9 cellular contexts compared by ENCODE assay signal in genomic region chr7:127782550-127783266, GRCh38.
DNase-seq lines count a peak whose midpoint lies in the region; ATAC-seq, FAIRE-seq and TF ChIP-seq lines count a peak whose summit lies in the region.
"Had no signal": no experiment of that assay in that cellular context is flagged by ENCODE, and none has a peak within 500 bp of the region (broad histone marks: within the 10 kb centered on the region; RNA-seq: fewer than 3 reads in every experiment).

No MANE protein-coding gene starts in this region.

- H2AFZ ChIP-seq in K562 (ENCODE audit: low read depth, low read length): no peak overlapping the region

- in situ Hi-C loops in K562 (cut with MboI): no loop called here

- peaks cover 0 to 4% of the 10 kb centered on the region in 2 experiments; a peak in 1 of 5 replicates for H3K4me1 ChIP-seq in K562 (replicated peaks in 1 of 2; ENCODE audit: control insufficient read depth in 2 of 2, insufficient read depth in 2 of 2, low read length in 2 of 2)

- ATAC-seq in GM19438 (IDR thresholded peaks at IDR 0.05; ENCODE audit: low read depth, unreplicated experiment): peak; percentile 57
- ATAC-seq in HG03280 (IDR thresholded peaks at IDR 0.05; ENCODE audit: unreplicated experiment): peak; percentile 88
- ATAC-seq in K562: peak; percentile 33; the same call in 2 of the 3 replicates
- ATAC-seq in GM19035 (IDR thresholded peaks at IDR 0.05; ENCODE audit: unreplicated experiment): no peak
- ATAC-seq: naive thymus-derived CD8-positive, alpha-beta T cell had no signal

- DNase-seq in AG10803 (ENCODE audit: low read depth) (peak; percentile 60), K562 (ENCODE audit: extremely low read depth in 1 of 4, low spot score in 3 of 4) (no peak), NCI-H446 (lab: John Stamatoyannopoulos, UW) (no peak), urothelium cell line (ENCODE audit: low spot score) (no peak), HEK293T (ENCODE audit: extremely low spot score) (no peak)
- DNase-seq: naive thymus-derived CD8-positive, alpha-beta T cell had no signal

- CTCF ChIA-PET in K562 (lab: Yijun Ruan, JAX; ENCODE audit: low intra/inter-chr PET ratio): no interaction called here
- CTCF ChIA-PET in HEK293T (lab: Yijun Ruan, JAX): interaction anchor here (1.0 to 1.5 kb wide), 2 partner anchors 8 to 9 kb away, joined by 4 read pairs; no protein-coding TSS in a partner anchor

- no peak for TF ChIP-seq POLR2A in K562 (conservative IDR thresholded peaks at IDR 0.05)

- H3K27ac ChIP-seq in K562 (ENCODE audit: extremely low read depth, low read depth, low read length): no peak overlapping the region

- FAIRE-seq in K562 (lab: Jason Lieb, UNC) (no peak), urothelium cell line (lab: Jason Lieb, UNC) (no peak)

- no TSS peak for BruUV-seq in K562 (replicated peaks; lab: Mats Ljungman, UMichigan)

- H3K27me3 ChIP-seq in K562 (ENCODE audit: control insufficient read depth in 2 of 2, insufficient read depth in 2 of 2, low read length in 2 of 2): no peaks in the 10 kb centered on the region

- no peaks in the 10 kb centered on the region for H3K9me1 ChIP-seq in K562 (ENCODE audit: control insufficient read depth, insufficient read depth, low read length)

- H3K9me3 ChIP-seq in K562 (replicated peaks; ENCODE audit: control insufficient read depth, insufficient read depth, low read depth, low read length): no peaks in the 10 kb centered on the region

- TF ChIP-seq CTCF in AG10803 (conservative IDR thresholded peaks at IDR 0.05; ENCODE audit: low read length) (no peak), K562 (IDR thresholded peaks at IDR 0.05 in 2 of 3, conservative IDR thresholded peaks at IDR 0.05 in 1 of 3; ENCODE audit: insufficient read depth in 2 of 3, low read depth in 1 of 3, low read length in 3 of 3) (no peak)

- H3K4me2 ChIP-seq in K562 (ENCODE audit: insufficient read depth, low read length): no peak overlapping the region

- H3K36me3 ChIP-seq in K562 (ENCODE audit: control insufficient read depth, insufficient read depth, low read length): peaks cover 21% of the 10 kb centered on the region

- no peak for TF ChIP-seq RAD21 in K562 (CRISPR knock-in tag; conservative IDR thresholded peaks at IDR 0.05 in 1 of 2, IDR thresholded peaks at IDR 0.05 in 1 of 2)

- no peak overlapping the region for H3K9ac ChIP-seq in K562 (ENCODE audit: insufficient read depth in 1 of 2, low read depth in 2 of 2, low read length in 2 of 2)

- WGBS in K562 (ENCODE audit: insufficient coverage, low coverage, missing lambda C conversion rate): 68% methylated on average over 2 of the region's 2 CpGs

- intact Hi-C loops in K562 (cut with micrococcal nuclease): no loop called here

- POLR2A ChIA-PET in K562 (lab: Yijun Ruan, JAX) (interaction anchor here (0.6 to 1.8 kb wide), 4 partner anchors 13 to 59 kb away, joined by 3 to 5 read pairs (median 3); no protein-coding TSS in a partner anchor), HEK293T (lab: Yijun Ruan, JAX) (no interaction called here)

- TF ChIP-seq EP300 in K562 (IDR thresholded peaks at IDR 0.05; ENCODE audit: low read length): no peak

- H3K4me3 ChIP-seq in AG10803 (ENCODE audit: low read length): no peak overlapping the region
- H3K4me3 ChIP-seq in K562: no peak overlapping the region

- H4K20me1 ChIP-seq in K562 (replicated peaks; ENCODE audit: control insufficient read depth, insufficient read depth, low read length): peaks cover 19% of the 10 kb centered on the region

- H3K79me2 ChIP-seq in K562 (ENCODE audit: control insufficient read depth, insufficient read depth, low read length): peaks cover 77% of the 10 kb centered on the region

TF ChIP-seq in K562, 482 proteins besides CTCF, POLR2A, EP300 and RAD21:
- TF ChIP-seq SNAPC5 (CRISPR knock-in tag; IDR thresholded peaks at IDR 0.05) (no peak), SMARCA4 (IDR thresholded peaks at IDR 0.05) (no peak), GTF2E2 (tag; IDR thresholded peaks at IDR 0.05) (no peak), TCF3 (CRISPR knock-in tag; IDR thresholded peaks at IDR 0.05) (no peak), CBX5 (IDR thresholded peaks at IDR 0.05; ENCODE audit: borderline replicate concordance, low read depth) (no peak), CEBPG (CRISPR knock-in tag; IDR thresholded peaks at IDR 0.05) (no peak), CEBPG (tag; conservative IDR thresholded peaks at IDR 0.05 in 1 of 2, IDR thresholded peaks at IDR 0.05 in 1 of 2) (peak; percentile 52 to 67; a peak in 3 of 4 replicates), RFX1 (IDR thresholded peaks at IDR 0.05) (no peak), SMARCB1 (IDR thresholded peaks at IDR 0.05; ENCODE audit: insufficient read length, low read depth) (no peak), KLF13 (tag; IDR thresholded peaks at IDR 0.05; ENCODE audit: borderline replicate concordance, low read depth) (no peak), CEBPB (tag; IDR thresholded peaks at IDR 0.05) (peak; percentile 86), POLR2G (IDR thresholded peaks at IDR 0.05; ENCODE audit: low read depth, low read length) (no peak), MAZ (CRISPR knock-in tag; conservative IDR thresholded peaks at IDR 0.05 in 1 of 2, IDR thresholded peaks at IDR 0.05 in 1 of 2) (no peak)

TF ChIP-seq in HEK293T, 16 proteins besides CTCF, POLR2A, EP300 and RAD21:
- TF ChIP-seq L3MBTL2 (conservative IDR thresholded peaks at IDR 0.05): no peak
- no peak for TF ChIP-seq FOXM1 (IDR thresholded peaks at IDR 0.05; ENCODE audit: borderline replicate concordance)
- no peak for TF ChIP-seq FOXK2 (IDR thresholded peaks at IDR 0.05)
- TF ChIP-seq ZNF384 (IDR thresholded peaks at IDR 0.05): no peak
- TF ChIP-seq TARDBP (IDR thresholded peaks at IDR 0.05): no peak
- TF ChIP-seq FOXA1 (IDR thresholded peaks at IDR 0.05): no peak
- TF ChIP-seq HDGF (IDR thresholded peaks at IDR 0.05; ENCODE audit: borderline replicate concordance): no peak
- no peak for TF ChIP-seq BHLHE40 (IDR thresholded peaks at IDR 0.05; ENCODE audit: borderline replicate concordance)
- TF ChIP-seq LEF1 (IDR thresholded peaks at IDR 0.05; ENCODE audit: borderline replicate concordance): no peak
- no peak for TF ChIP-seq ARNT (IDR thresholded peaks at IDR 0.05)
- no peak for TF ChIP-seq PKNOX1 (IDR thresholded peaks at IDR 0.05)
- TF ChIP-seq CTBP1 (IDR thresholded peaks at IDR 0.05; ENCODE audit: borderline replicate concordance): no peak
- TF ChIP-seq ELF4 (IDR thresholded peaks at IDR 0.05): no peak
- no peak for TF ChIP-seq SP1 (IDR thresholded peaks at IDR 0.05)
- TF ChIP-seq SUZ12 (IDR thresholded peaks at IDR 0.05): no peak
- TF ChIP-seq NFRKB (IDR thresholded peaks at IDR 0.05): no peak
